ENCODE assay signal across 13 cellular contexts in the genomic region with DNA sequence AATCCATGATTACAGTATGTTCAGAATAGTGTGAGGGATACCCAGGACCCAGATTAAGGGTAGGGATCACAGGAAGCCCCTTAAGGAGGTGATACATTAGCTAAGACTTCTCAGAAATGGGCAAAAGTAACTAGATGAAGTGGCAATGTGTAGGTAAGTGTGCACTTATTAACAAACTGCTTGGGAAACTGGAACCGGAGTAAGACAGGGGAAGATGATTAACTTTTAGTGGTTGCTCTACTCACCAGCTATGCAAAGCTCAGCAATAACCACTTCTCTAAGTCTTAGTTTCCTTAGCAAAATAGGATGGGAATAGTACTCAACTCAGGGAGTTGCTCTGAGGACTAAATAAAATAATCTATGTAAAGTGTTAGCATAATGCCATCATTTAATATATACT.
A peak's percentile ranks its signal among the peaks of the same experiment; 100 is the strongest.
DNase-seq lines count a peak whose midpoint lies in the region; ATAC-seq lines count a peak whose summit lies in the region.
"Had no signal": no experiment of that assay in that cellular context is flagged by ENCODE, and none has a peak within 500 bp of the region (broad histone marks: within the 10 kb centered on the region; RNA-seq: fewer than 3 reads in every experiment).

No MANE protein-coding gene starts in this region.

- no peak for DNase-seq in activated T-cell treated with anti-CD3 and anti-CD28 coated beads, Interleukin-2, amount 50 U/mL, for 48 hours
- no peak for DNase-seq in SKM-1 treated with dmso at 0.1 percent for 144 hours (lab: John Stamatoyannopoulos, UW; ENCODE audit: unreplicated experiment)
- DNase-seq in NCI-H510A (lab: John Stamatoyannopoulos, UW): no peak
- no peak for DNase-seq in effector CD8-positive, alpha-beta T cell (lab: John Stamatoyannopoulos, UW)
- DNase-seq: DMS79 treated with DMSO at 0.1 percent for 48 hours; effector CD4-positive, alpha-beta T cell; gastrocnemius medialis; left ventricle myocardium superior; MM.1S had no signal

- ATAC-seq in GM18511 (IDR thresholded peaks at IDR 0.05; ENCODE audit: unreplicated experiment) (peak; percentile 97), GM21367 (IDR thresholded peaks at IDR 0.05; ENCODE audit: unreplicated experiment) (peak; percentile 91), HG02938 (IDR thresholded peaks at IDR 0.05; ENCODE audit: unreplicated experiment) (peak; percentile 99), HG03558 (IDR thresholded peaks at IDR 0.05; ENCODE audit: extremely low read depth, unreplicated experiment) (peak; percentile 96)
- ATAC-seq: gastrocnemius medialis, left ventricle myocardium superior had no signal
